In the genomic region with DNA sequence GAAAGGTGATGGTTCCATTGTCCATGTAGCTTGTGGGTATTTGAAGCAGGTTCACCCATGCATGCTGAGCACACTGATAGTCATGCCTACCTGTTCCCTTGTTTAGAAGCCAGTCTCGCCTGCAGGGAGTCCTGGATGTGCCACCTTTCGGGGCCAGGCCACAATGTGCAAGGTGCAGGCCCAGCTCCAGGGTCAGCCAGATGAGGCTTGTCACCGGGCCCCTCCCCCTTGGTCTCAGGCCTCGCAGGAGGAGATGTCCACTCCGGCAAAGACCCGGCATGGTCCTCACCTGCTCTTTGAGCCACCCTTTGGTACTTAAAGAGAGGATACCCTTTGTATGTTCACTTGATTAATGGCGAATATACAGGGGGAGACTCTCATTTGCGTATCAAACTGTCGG, we compare ENCODE assay signal across 11 cellular contexts.
"Had no signal": no experiment of that assay in that cellular context is flagged by ENCODE, and none has a peak within 500 bp of the region (broad histone marks: within the 10 kb centered on the region; RNA-seq: fewer than 3 reads in every experiment).

No MANE protein-coding gene starts in this region.

- H3K4me3 ChIP-seq: GM23248, GM23338, HAP-1 had no signal

- H3K9ac ChIP-seq: GM23248 had no signal

- H3K36me3 ChIP-seq: HAP-1 had no signal

- ATAC-seq: GM23338, HCT116 had no signal

- DNase-seq: GM23248, GOT3, H7, H9, HCEC 1CT, HFFc6 had no signal

- FAIRE-seq: H1, H54 had no signal

- H2AFZ ChIP-seq: GM23248, GM23338 had no signal

- H3K27ac ChIP-seq: GM23248 had no signal

- H3K4me1 ChIP-seq: HAP-1 had no signal

- H3K4me2 ChIP-seq: GM23338 had no signal

- H3K9me3 ChIP-seq: HAP-1 had no signal
